ENCODE assay signal across 19 cellular contexts in the genomic region with DNA sequence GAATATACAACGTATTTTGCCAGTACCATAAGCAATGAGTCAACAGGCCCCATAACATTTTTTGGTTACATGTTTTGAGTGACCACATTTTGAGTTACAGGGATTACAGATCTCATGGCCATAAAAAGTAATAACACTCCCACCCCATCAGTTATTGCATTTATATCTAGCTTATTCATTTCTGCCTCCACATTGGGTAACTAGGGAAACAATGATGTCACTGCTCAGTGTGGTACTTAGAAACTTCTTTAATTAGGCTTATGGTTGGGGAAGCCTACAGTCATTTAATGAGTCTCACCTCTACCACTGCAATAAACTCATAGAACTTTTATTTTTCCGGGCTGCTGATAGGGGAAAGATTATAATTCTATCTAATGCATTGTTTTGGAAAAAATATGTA. TPM values are rescaled to one million over a fixed set of nuclear protein-coding genes. Genes with fewer than 3 reads are reported as not detected.
DNase-seq lines count a peak whose midpoint lies in the region; ATAC-seq lines count a peak whose summit lies in the region.
"Had no signal": no experiment of that assay in that cellular context is flagged by ENCODE, and none has a peak within 500 bp of the region (broad histone marks: within the 10 kb centered on the region; RNA-seq: fewer than 3 reads in every experiment).

No MANE protein-coding gene starts in this region.

- no peak overlapping the region for H2BK15ac ChIP-seq in mesendoderm (replicated peaks; ENCODE audit: low read depth)

- no peak overlapping the region for H3K4me2 ChIP-seq in mesendoderm (ENCODE audit: low read length)
- H3K4me2 ChIP-seq: PC-9 had no signal

- no peak for DNase-seq in activated T-cell treated with anti-CD3 and anti-CD28 coated beads, Interleukin-2, amount 50 U/mL, for 4 hours
- no peak for DNase-seq in activated T-cell treated with anti-CD3 and anti-CD28 coated beads, Interleukin-2, amount 50 U/mL, for 1 hour
- no peak for DNase-seq in activated T-helper 1 cell treated with anti-CD3 and anti-CD28 coated beads, Interleukin-12 subunit alpha, Interleukin-12 subunit beta, Interleukin-2, Interleukin-4 antibody, amounts not matched to agents 30 ng/mL and 10 ng/mL and 1 ng/mL, durations not matched to agents 14 hours and 24 hours and 36 hours (ENCODE audit: low spot score)
- peak; percentile 10 to 32 for DNase-seq in stimulated activated naive CD8-positive, alpha-beta T cell treated with anti-CD3 and anti-CD28 coated beads, Interleukin-15, amount 100 ng/mL, for 72 hours
- DNase-seq in Right ventricle myocardium inferior (ENCODE audit: missing footprints) (no peak), mesendoderm (no peak)
- DNase-seq: activated CD4-positive, alpha-beta T cell treated with anti-CD3 and anti-CD28 coated beads for 1 hour; brain microvascular endothelial cell; effector CD4-positive, alpha-beta T cell; immature natural killer cell; mesenchymal stem cell; NCI-H1092 treated with DMSO at 0.1 percent for 48 hours; NCI-H446 treated with DMSO at 0.1 percent for 48 hours; PC-9; tibial artery had no signal

- peaks cover 17% of the 10 kb centered on the region for H3K9me3 Mint-ChIP-seq in activated T-cell treated with anti-CD3 and anti-CD28 coated beads, Interleukin-2, amount 50 U/mL, for 4 hours
- H3K9me3 Mint-ChIP-seq in activated T-helper 1 cell treated with anti-CD3 and anti-CD28 coated beads, Interleukin-12 subunit alpha, Interleukin-12 subunit beta, Interleukin-2, Interleukin-4 antibody, amounts not matched to agents 30 ng/mL and 10 ng/mL and 1 ng/mL, durations not matched to agents 14 hours and 24 hours and 36 hours, result peaks cover 7% of the 10 kb centered on the region
- H3K9me3 Mint-ChIP-seq in stimulated activated naive CD8-positive, alpha-beta T cell treated with anti-CD3 and anti-CD28 coated beads, Interleukin-15, amount 100 ng/mL, for 72 hours, result peaks cover 52 to 64% of the 10 kb centered on the region in 2 donors

- H3K4me3 ChIP-seq in mesendoderm (ENCODE audit: low read length), result no peak overlapping the region
- H3K4me3 ChIP-seq: PC-9, tibial artery had no signal

- no peaks in the 10 kb centered on the region for H3K79me1 ChIP-seq in mesendoderm (ENCODE audit: low read length)

- H3K27me3 ChIP-seq in mesendoderm (ENCODE audit: insufficient read depth, low read length, poor library complexity), result no peaks in the 10 kb centered on the region
- H3K27me3 ChIP-seq: brain microvascular endothelial cell, tibial artery had no signal

- no peak overlapping the region for H2BK5ac ChIP-seq in mesendoderm (ENCODE audit: low read length)

- peaks cover 35% of the 10 kb centered on the region for H3K27me3 Mint-ChIP-seq in activated T-cell treated with anti-CD3 and anti-CD28 coated beads, Interleukin-2, amount 50 U/mL, for 4 hours (ENCODE audit: low read depth)
- H3K27me3 Mint-ChIP-seq in activated T-helper 1 cell treated with anti-CD3 and anti-CD28 coated beads, Interleukin-12 subunit alpha, Interleukin-12 subunit beta, Interleukin-2, Interleukin-4 antibody, amounts not matched to agents 30 ng/mL and 10 ng/mL and 1 ng/mL, durations not matched to agents 14 hours and 24 hours and 36 hours (ENCODE audit: insufficient read depth), result peaks cover 5% of the 10 kb centered on the region
- peaks cover 49% of the 10 kb centered on the region for H3K27me3 Mint-ChIP-seq in stimulated activated naive CD8-positive, alpha-beta T cell treated with anti-CD3 and anti-CD28 coated beads, Interleukin-15, amount 100 ng/mL, for 72 hours

- no peak overlapping the region for H4K8ac ChIP-seq in mesendoderm (ENCODE audit: low read depth, low read length)

- no peaks in the 10 kb centered on the region for H3K36me3 ChIP-seq in mesendoderm (ENCODE audit: control insufficient read depth, insufficient read depth, low read length)
- H3K36me3 ChIP-seq: brain microvascular endothelial cell, tibial artery had no signal

- no peak overlapping the region for H4K5ac ChIP-seq in mesendoderm (ENCODE audit: low read length)

- H3K4me3 Mint-ChIP-seq in activated T-cell treated with anti-CD3 and anti-CD28 coated beads, Interleukin-2, amount 50 U/mL, for 4 hours, result no peak overlapping the region
- H3K4me3 Mint-ChIP-seq in activated T-helper 1 cell treated with anti-CD3 and anti-CD28 coated beads, Interleukin-12 subunit alpha, Interleukin-12 subunit beta, Interleukin-2, Interleukin-4 antibody, amounts not matched to agents 30 ng/mL and 10 ng/mL and 1 ng/mL, durations not matched to agents 14 hours and 24 hours and 36 hours, result no peak overlapping the region
- no peak overlapping the region for H3K4me3 Mint-ChIP-seq in stimulated activated naive CD8-positive, alpha-beta T cell treated with anti-CD3 and anti-CD28 coated beads, Interleukin-15, amount 100 ng/mL, for 72 hours
- H3K4me3 Mint-ChIP-seq: IgD-negative memory B cell, immature natural killer cell had no signal

- no CpG with 5 or more reads among the region's 2 CpGs for WGBS in mesendoderm (ENCODE audit: extremely low coverage, insufficient coverage, low lambda C conversion rate)

- no peaks in the 10 kb centered on the region for H3K36me3 Mint-ChIP-seq in activated T-cell treated with anti-CD3 and anti-CD28 coated beads, Interleukin-2, amount 50 U/mL, for 4 hours (ENCODE audit: insufficient read depth)
- no peaks in the 10 kb centered on the region for H3K36me3 Mint-ChIP-seq in activated T-helper 1 cell treated with anti-CD3 and anti-CD28 coated beads, Interleukin-12 subunit alpha, Interleukin-12 subunit beta, Interleukin-2, Interleukin-4 antibody, amounts not matched to agents 30 ng/mL and 10 ng/mL and 1 ng/mL, durations not matched to agents 14 hours and 24 hours and 36 hours (ENCODE audit: low read depth)
- H3K36me3 Mint-ChIP-seq: IgD-negative memory B cell had no signal

- H3K4ac ChIP-seq in mesendoderm (ENCODE audit: low read depth, low read length), result no peak overlapping the region

- H3K4me1 ChIP-seq in mesendoderm (ENCODE audit: control insufficient read depth, low read depth, low read length), result peaks cover 2% of the 10 kb centered on the region
- H3K4me1 ChIP-seq: tibial artery had no signal

- no peaks in the 10 kb centered on the region for H3K4me1 Mint-ChIP-seq in activated T-cell treated with anti-CD3 and anti-CD28 coated beads, Interleukin-2, amount 50 U/mL, for 4 hours (ENCODE audit: low read depth)
- peaks cover 11% of the 10 kb centered on the region for H3K4me1 Mint-ChIP-seq in activated T-helper 1 cell treated with anti-CD3 and anti-CD28 coated beads, Interleukin-12 subunit alpha, Interleukin-12 subunit beta, Interleukin-2, Interleukin-4 antibody, amounts not matched to agents 30 ng/mL and 10 ng/mL and 1 ng/mL, durations not matched to agents 14 hours and 24 hours and 36 hours (ENCODE audit: low read depth)
- H3K4me1 Mint-ChIP-seq in stimulated activated naive CD8-positive, alpha-beta T cell treated with anti-CD3 and anti-CD28 coated beads, Interleukin-15, amount 100 ng/mL, for 72 hours, result peaks cover 12% of the 10 kb centered on the region
- H3K4me1 Mint-ChIP-seq: IgD-negative memory B cell, immature natural killer cell had no signal

- peak overlapping the region; percentile 7 for H3K27ac Mint-ChIP-seq in activated T-helper 1 cell treated with anti-CD3 and anti-CD28 coated beads, Interleukin-12 subunit alpha, Interleukin-12 subunit beta, Interleukin-2, Interleukin-4 antibody, amounts not matched to agents 30 ng/mL and 10 ng/mL and 1 ng/mL, durations not matched to agents 14 hours and 24 hours and 36 hours
- H3K27ac Mint-ChIP-seq in stimulated activated naive CD8-positive, alpha-beta T cell treated with anti-CD3 and anti-CD28 coated beads, Interleukin-15, amount 100 ng/mL, for 72 hours, result peak overlapping the region in 1 of 2 donors; percentile 84
- H3K27ac Mint-ChIP-seq: IgD-negative memory B cell, immature natural killer cell had no signal

- H2BK120ac ChIP-seq in mesendoderm (ENCODE audit: low read depth, low read length), result no peak overlapping the region

- intact Hi-C loops in activated T-helper 1 cell treated with anti-CD3 and anti-CD28 coated beads, Interleukin-12 subunit alpha, Interleukin-12 subunit beta, Interleukin-2, Interleukin-4 antibody, amounts not matched to agents 30 ng/mL and 10 ng/mL and 1 ng/mL, durations not matched to agents 14 hours and 24 hours and 36 hours (cut with micrococcal nuclease), result loop anchor here (1.0 to 2.0 kb wide), 7 partner anchors 40 to 377 kb away; a partner anchor contains a TSS
- intact Hi-C loops in Right ventricle myocardium inferior (cut with DNase I), result no loop called here

- no peak overlapping the region for H2AK5ac ChIP-seq in mesendoderm (ENCODE audit: low read length)

- no peaks in the 10 kb centered on the region for H3K79me2 ChIP-seq in mesendoderm (ENCODE audit: control insufficient read depth, insufficient read depth, low read length)

- H3K18ac ChIP-seq in mesendoderm (ENCODE audit: low read length), result no peak overlapping the region

- H3K27ac ChIP-seq in mesendoderm (ENCODE audit: low read depth, low read length), result no peak overlapping the region
- H3K27ac ChIP-seq: brain microvascular endothelial cell, PC-9, tibial artery had no signal

- no peak overlapping the region for H3K9ac ChIP-seq in mesendoderm (ENCODE audit: low read length)

- H3K23ac ChIP-seq in mesendoderm (ENCODE audit: low read length), result no peak overlapping the region

- no peak overlapping the region for H3K56ac ChIP-seq in mesendoderm (ENCODE audit: low read length)

- peak; percentile 84 to 86 for ATAC-seq in activated T-cell treated with anti-CD3 and anti-CD28 coated beads, Interleukin-2, amount 50 U/mL, for 4 hours
- ATAC-seq in GM21619 (IDR thresholded peaks at IDR 0.05; ENCODE audit: unreplicated experiment), result peak; percentile 43
- ATAC-seq in stimulated activated naive CD8-positive, alpha-beta T cell treated with anti-CD3 and anti-CD28 coated beads, Interleukin-15, amount 100 ng/mL, for 72 hours, result peak; percentile 97
- no peak for ATAC-seq in Right ventricle myocardium inferior
- ATAC-seq in HG03159 (IDR thresholded peaks at IDR 0.05; ENCODE audit: unreplicated experiment), result no peak
- ATAC-seq: HCT116 had no signal

RNA-seq across cellular contexts. Expression of a gene that starts 39.9 kb away (rescaled TPM):
- total RNA-seq in activated T-cell treated with anti-CD3 and anti-CD28 coated beads, Interleukin-2, amount 50 U/mL, for 4 hours, result 10 to 100 TPM; 79.8 to 86.6 (median 81.5) TPM
- 84.0 and 86.7 TPM in 2 replicates for total RNA-seq in activated T-helper 1 cell treated with anti-CD3 and anti-CD28 coated beads, Interleukin-12 subunit alpha, Interleukin-12 subunit beta, Interleukin-2, Interleukin-4 antibody, amounts not matched to agents 30 ng/mL and 10 ng/mL and 1 ng/mL, durations not matched to agents 14 hours and 24 hours and 36 hours
- 24.1 TPM for total RNA-seq in Right ventricle myocardium inferior
- 64.7 TPM for polyA plus RNA-seq in mesendoderm (2013, experiment 1 of 2)
- 62.3 TPM for polyA plus RNA-seq in mesendoderm (2013, experiment 2 of 2)

Comparison
In these comparisons a context has a peak if more than half of its experiments do, and no peak if none do; other contexts are left out.
1. ATAC-seq: peak in activated T-cell treated with anti-CD3 and anti-CD28 coated beads, Interleukin-2, amount 50 U/mL, for 4 hours (2 of 2), GM21619 (single experiment) and stimulated activated naive CD8-positive, alpha-beta T cell treated with anti-CD3 and anti-CD28 coated beads, Interleukin-15, amount 100 ng/mL, for 72 hours (single experiment); none in Right ventricle myocardium inferior (single experiment) and HG03159 (single experiment).
2. DNase-seq: peak in stimulated activated naive CD8-positive, alpha-beta T cell treated with anti-CD3 and anti-CD28 coated beads, Interleukin-15, amount 100 ng/mL, for 72 hours (2 of 2); none in activated T-cell treated with anti-CD3 and anti-CD28 coated beads, Interleukin-2, amount 50 U/mL, for 4 hours (single experiment), activated T-cell treated with anti-CD3 and anti-CD28 coated beads, Interleukin-2, amount 50 U/mL, for 1 hour (single experiment), activated T-helper 1 cell treated with anti-CD3 and anti-CD28 coated beads, Interleukin-12 subunit alpha, Interleukin-12 subunit beta, Interleukin-2, Interleukin-4 antibody, amounts not matched to agents 30 ng/mL and 10 ng/mL and 1 ng/mL, durations not matched to agents 14 hours and 24 hours and 36 hours (single experiment), Right ventricle myocardium inferior (single experiment) and mesendoderm (single experiment).